ENCODE assay signal across 15 cellular contexts in the genomic region with DNA sequence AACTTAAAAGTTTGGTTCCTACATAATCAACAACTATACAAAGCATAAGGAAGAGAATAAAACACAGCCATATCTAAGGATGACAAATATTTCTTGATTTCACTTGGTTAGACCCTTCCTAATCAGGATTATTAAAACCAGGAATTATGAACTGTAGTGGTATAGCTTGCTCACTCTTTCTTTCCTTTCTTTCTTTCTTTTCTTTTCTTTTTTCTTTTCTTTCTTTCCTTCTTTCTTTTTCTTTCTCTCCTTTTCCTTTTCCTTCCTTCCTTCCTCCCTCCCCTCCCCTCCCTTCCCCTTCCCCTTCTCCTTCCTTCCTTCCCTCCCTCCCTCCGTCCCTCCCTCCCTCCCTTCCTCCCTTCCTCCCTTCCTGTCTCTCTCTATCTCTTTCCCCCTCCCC.
"Had no signal": no experiment of that assay in that cellular context is flagged by ENCODE, and none has a peak within 500 bp of the region (broad histone marks: within the 10 kb centered on the region; RNA-seq: fewer than 3 reads in every experiment).

No MANE protein-coding gene starts in this region.

- H3K27ac ChIP-seq: adrenal gland, gastrocnemius medialis, transverse colon, vagina had no signal

- H3K4me3 Mint-ChIP-seq: activated B cell treated with CpG ODN at 0.5 μM for 24 hours; natural killer cell treated with Interleukin-12 subunit alpha and Interleukin-12 subunit beta and Interleukin-15 and Interleukin-18, amount 100 ng/mL, for 72 hours had no signal

- H3K4me1 Mint-ChIP-seq: activated B cell treated with CpG ODN at 0.5 μM for 24 hours had no signal

- H3K4me1 ChIP-seq: adrenal gland, gastrocnemius medialis, transverse colon, vagina had no signal

- H3K9me3 Mint-ChIP-seq: activated B cell treated with CpG ODN at 0.5 μM for 24 hours; natural killer cell treated with Interleukin-12 subunit alpha and Interleukin-12 subunit beta and Interleukin-15 and Interleukin-18, amount 100 ng/mL, for 72 hours had no signal

- H3K4me3 ChIP-seq: adrenal gland, gastrocnemius medialis, lung, transverse colon, vagina had no signal

- ATAC-seq: esophagus mucosa; gastrocnemius medialis; natural killer cell treated with Interleukin-12 subunit alpha and Interleukin-12 subunit beta and Interleukin-15 and Interleukin-18, amount 100 ng/mL, for 72 hours had no signal

- H3K9me3 ChIP-seq: adrenal gland, gastrocnemius medialis, transverse colon, vagina had no signal

- H3K36me3 Mint-ChIP-seq: natural killer cell treated with Interleukin-12 subunit alpha and Interleukin-12 subunit beta and Interleukin-15 and Interleukin-18, amount 100 ng/mL, for 72 hours had no signal

- H3K36me3 ChIP-seq: adrenal gland, gastrocnemius medialis, transverse colon, vagina had no signal

- H3K27me3 ChIP-seq: adrenal gland, transverse colon, vagina had no signal

- DNase-seq: activated B cell treated with CpG ODN at 0.5 μM for 24 hours; activated gamma-delta T cell; activated T-cell treated with anti-CD3 and anti-CD28 coated beads for 4 hours; adrenal gland; effector CD4-positive, alpha-beta T cell; gastrocnemius medialis; head of caudate nucleus; stimulated activated naive CD4-positive, alpha-beta T cell; transverse colon had no signal

- H3K27ac Mint-ChIP-seq: activated B cell treated with CpG ODN at 0.5 μM for 24 hours had no signal

- FAIRE-seq: bronchial epithelial cell, keratinocyte had no signal
